In the genomic region with DNA sequence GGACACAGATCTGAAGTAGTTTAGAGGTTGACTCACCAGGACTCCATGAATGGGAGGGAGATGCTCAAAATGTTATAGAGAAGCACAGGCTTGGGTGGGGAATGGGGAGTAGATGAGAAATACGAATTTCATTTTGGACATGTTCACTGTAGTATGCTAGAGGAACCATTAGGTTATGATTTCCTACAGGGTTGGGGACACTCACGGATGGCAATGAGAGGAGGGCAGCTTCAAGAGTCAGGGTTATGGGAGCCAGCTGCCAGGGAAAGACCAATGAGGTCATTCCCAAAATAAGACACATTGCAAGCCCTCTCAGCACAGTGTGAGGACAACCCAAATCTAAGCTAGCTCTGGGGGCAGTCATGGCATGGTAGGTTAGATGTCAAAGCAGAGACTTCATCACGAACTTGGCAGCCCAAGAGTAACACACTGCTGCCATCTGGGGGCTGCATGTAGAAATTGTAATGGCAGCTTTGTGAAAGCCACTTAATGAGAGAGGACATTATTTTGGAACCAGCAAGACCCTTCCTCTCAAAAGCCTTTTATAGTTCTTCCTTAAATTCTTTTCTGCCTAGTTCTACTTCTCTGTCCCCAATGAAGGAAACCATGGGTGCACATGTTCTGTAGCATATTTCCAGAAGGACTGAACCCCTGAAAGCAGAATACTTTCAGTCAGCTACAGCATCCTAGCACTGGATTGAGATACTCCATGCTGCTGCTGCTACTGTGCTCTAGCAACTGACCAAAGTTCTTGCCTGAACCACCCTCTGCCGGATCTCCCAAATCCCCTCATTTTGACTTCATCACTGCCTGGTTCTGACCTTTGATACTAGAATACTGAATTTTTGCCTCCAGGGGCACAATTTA, we compare ENCODE assay signal across 9 cellular contexts. TPM values are rescaled to one million over a fixed set of nuclear protein-coding genes. Genes with fewer than 3 reads are reported as not detected.
DNase-seq lines count a peak whose midpoint lies in the region; ATAC-seq, FAIRE-seq and TF ChIP-seq lines count a peak whose summit lies in the region.
"Had no signal": no experiment of that assay in that cellular context is flagged by ENCODE, and none has a peak within 500 bp of the region (broad histone marks: within the 10 kb centered on the region; RNA-seq: fewer than 3 reads in every experiment).

No MANE protein-coding gene starts in this region.

- ATAC-seq in K562, result peak; percentile 81
- no peak for ATAC-seq in omental fat pad (ENCODE audit: low FRiP score)

- H3K9me1 ChIP-seq in K562 (ENCODE audit: control insufficient read depth, insufficient read depth, low read length), result no peaks in the 10 kb centered on the region

- CTCF ChIA-PET in K562 (lab: Yijun Ruan, JAX; ENCODE audit: low intra/inter-chr PET ratio), result interaction anchor here (0.7 to 2.0 kb wide), 5 partner anchors 164 to 259 kb away, joined by 3 to 18 read pairs (median 4); no protein-coding TSS in a partner anchor

- H3K4me1 ChIP-seq in Karpas-422 (ENCODE audit: low read length), result no peaks in the 10 kb centered on the region
- no peaks in the 10 kb centered on the region; a peak in 1 of 5 replicates for H3K4me1 ChIP-seq in K562 (replicated peaks in 1 of 2; ENCODE audit: control insufficient read depth in 2 of 2, insufficient read depth in 2 of 2, low read length in 2 of 2)
- H3K4me1 ChIP-seq: BLaER1 had no signal

- H3K4me3 ChIP-seq in Karpas-422 (ENCODE audit: low read length) (no peak overlapping the region), K562 (no peak overlapping the region)
- H3K4me3 ChIP-seq: BLaER1 had no signal

- in situ Hi-C loops in K562 (cut with MboI), result loop anchor here (10.0 kb wide), 1 partner anchor 343 kb away; no protein-coding TSS in a partner anchor

- no peak for TF ChIP-seq POLR2A in K562 (conservative IDR thresholded peaks at IDR 0.05)

- peak; percentile 72 to 82 (median 74) for TF ChIP-seq CTCF in K562 (IDR thresholded peaks at IDR 0.05 in 2 of 3, conservative IDR thresholded peaks at IDR 0.05 in 1 of 3; ENCODE audit: insufficient read depth in 2 of 3, low read depth in 1 of 3, low read length in 3 of 3)
- TF ChIP-seq CTCF in omental fat pad (IDR thresholded peaks at IDR 0.05), result no peak

- no peak overlapping the region for H3K4me2 ChIP-seq in Karpas-422 (ENCODE audit: low read depth, low read length, poor library complexity, severe bottlenecking)
- no peak overlapping the region for H3K4me2 ChIP-seq in K562 (ENCODE audit: insufficient read depth, low read length)
- H3K4me2 ChIP-seq: BLaER1 had no signal

- H3K79me2 ChIP-seq in Karpas-422 (ENCODE audit: low read length) (no peaks in the 10 kb centered on the region), K562 (ENCODE audit: control insufficient read depth, insufficient read depth, low read length) (no peaks in the 10 kb centered on the region)

- H3K36me3 ChIP-seq in Karpas-422 (ENCODE audit: insufficient read depth, low read length) (no peaks in the 10 kb centered on the region), K562 (ENCODE audit: control insufficient read depth, insufficient read depth, low read length) (no peaks in the 10 kb centered on the region)
- H3K36me3 ChIP-seq: BLaER1 had no signal

- DNase-seq in DMS153 (lab: John Stamatoyannopoulos, UW), result peak; percentile 3
- no peak for DNase-seq in DMS153 treated with DMSO at 0.1 percent for 48 hours (lab: John Stamatoyannopoulos, UW; ENCODE audit: unreplicated experiment)
- DNase-seq in Karpas-422, result peak; percentile 85
- DNase-seq in RKO (ENCODE audit: low spot score), result peak; percentile 71
- DNase-seq in K562 (ENCODE audit: extremely low read depth in 1 of 4, low spot score in 3 of 4), result peak; percentile 24 to 60 (median 34)
- DNase-seq in stimulated activated CD4-positive, alpha-beta T cell treated with anti-CD3 and anti-CD28 coated beads, TNF-alpha, amount 100 ng/mL, for 24 hours (ENCODE audit: low read depth in 3 of 3), result peak in 2 of 3 experiments; percentile 5 to 22
- DNase-seq in omental fat pad (ENCODE audit: low spot score), result no peak

- H3K9ac ChIP-seq in Karpas-422 (ENCODE audit: low read length) (no peak overlapping the region), K562 (ENCODE audit: insufficient read depth in 1 of 2, low read depth in 2 of 2, low read length in 2 of 2) (no peak overlapping the region)
- H3K9ac ChIP-seq: BLaER1 had no signal

- 5% methylated on average over 4 of the region's 4 CpGs for WGBS in K562 (ENCODE audit: insufficient coverage, low coverage, missing lambda C conversion rate)

- H2AFZ ChIP-seq in Karpas-422 (ENCODE audit: low read length) (no peak overlapping the region), K562 (ENCODE audit: low read depth, low read length) (no peak overlapping the region)

- H3K27me3 ChIP-seq in Karpas-422 (ENCODE audit: low read length) (no peaks in the 10 kb centered on the region), K562 (ENCODE audit: control insufficient read depth in 2 of 2, insufficient read depth in 2 of 2, low read length in 2 of 2) (no peaks in the 10 kb centered on the region)
- H3K27me3 ChIP-seq: BLaER1 had no signal

- no TSS peak for BruUV-seq in K562 (replicated peaks; lab: Mats Ljungman, UMichigan)

- no peaks in the 10 kb centered on the region for H4K20me1 ChIP-seq in Karpas-422 (ENCODE audit: insufficient read depth, low read depth, low read length)
- no peaks in the 10 kb centered on the region for H4K20me1 ChIP-seq in K562 (replicated peaks; ENCODE audit: control insufficient read depth, insufficient read depth, low read length)
- H4K20me1 ChIP-seq: BLaER1 had no signal

- FAIRE-seq in K562 (lab: Jason Lieb, UNC) (peak; percentile 72), islet of Langerhans (lab: Jason Lieb, UNC) (peak; percentile 89)

- H3K9me2 ChIP-seq in Karpas-422 (replicated peaks; ENCODE audit: insufficient read depth, low read length), result no peaks in the 10 kb centered on the region

- POLR2A ChIA-PET in K562 (lab: Yijun Ruan, JAX), result no interaction called here

- TF ChIP-seq RAD21 in K562 (CRISPR knock-in tag; conservative IDR thresholded peaks at IDR 0.05 in 1 of 2, IDR thresholded peaks at IDR 0.05 in 1 of 2), result peak; percentile 83 to 91

- no peaks in the 10 kb centered on the region for H3K9me3 ChIP-seq in Karpas-422 (ENCODE audit: low read length)
- H3K9me3 ChIP-seq in K562 (replicated peaks; ENCODE audit: control insufficient read depth, insufficient read depth, low read depth, low read length), result no peaks in the 10 kb centered on the region

- H3K27ac ChIP-seq in Karpas-422 (ENCODE audit: low read length) (no peak overlapping the region), K562 (ENCODE audit: extremely low read depth, low read depth, low read length) (no peak overlapping the region)
- H3K27ac ChIP-seq: BLaER1 had no signal

- intact Hi-C loops in K562 (cut with micrococcal nuclease), result loop anchor here (1.0 kb wide), 4 partner anchors 45 to 348 kb away; no protein-coding TSS in a partner anchor

- TF ChIP-seq EP300 in K562 (IDR thresholded peaks at IDR 0.05; ENCODE audit: low read length), result no peak

TF ChIP-seq in K562, 482 proteins besides CTCF, POLR2A, EP300 and RAD21:
- TF ChIP-seq ERF (CRISPR knock-in tag; IDR thresholded peaks at IDR 0.05) (no peak), ARID2 (IDR thresholded peaks at IDR 0.05) (0 out of 2 replicates have a peak, but pooled peaks have one; percentile 48), HNRNPK (IDR thresholded peaks at IDR 0.05; ENCODE audit: low read depth, low read length, poor library complexity, severe bottlenecking) (no peak), SMC3 (conservative IDR thresholded peaks at IDR 0.05; ENCODE audit: insufficient read depth, low read depth, low read length) (peak; percentile 81)
- TF ChIP-seq, protein P1, sequence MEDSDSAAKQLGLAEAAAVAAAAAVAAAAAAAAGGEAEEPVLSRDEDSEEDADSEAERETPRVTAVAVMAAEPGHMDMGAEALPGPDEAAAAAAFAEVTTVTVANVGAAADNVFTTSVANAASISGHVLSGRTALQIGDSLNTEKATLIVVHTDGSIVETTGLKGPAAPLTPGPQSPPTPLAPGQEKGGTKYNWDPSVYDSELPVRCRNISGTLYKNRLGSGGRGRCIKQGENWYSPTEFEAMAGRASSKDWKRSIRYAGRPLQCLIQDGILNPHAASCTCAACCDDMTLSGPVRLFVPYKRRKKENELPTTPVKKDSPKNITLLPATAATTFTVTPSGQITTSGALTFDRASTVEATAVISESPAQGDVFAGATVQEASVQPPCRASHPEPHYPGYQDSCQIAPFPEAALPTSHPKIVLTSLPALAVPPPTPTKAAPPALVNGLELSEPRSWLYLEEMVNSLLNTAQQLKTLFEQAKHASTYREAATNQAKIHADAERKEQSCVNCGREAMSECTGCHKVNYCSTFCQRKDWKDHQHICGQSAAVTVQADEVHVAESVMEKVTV (CRISPR knock-in tag; IDR thresholded peaks at IDR 0.05), result peak; percentile 60

RNA-seq across cellular contexts. Expression of a gene that starts 16.2 kb away (rescaled TPM):
- total RNA-seq in Karpas-422 (2014; rRNA removed; shearing (Covaris generic); ENCODE audit: low replicate concordance), result not detected in 2 replicates
- total RNA-seq in K562 (2011; cell fraction: chromatin; rRNA removed; ENCODE audit: low replicate concordance), result not detected in 2 replicates
- total RNA-seq in K562 (2011; cell fraction: nucleolus; rRNA removed), result not detected in 2 replicates
- not detected in 2 replicates for total RNA-seq in K562 (2011; cell fraction: nucleoplasm; rRNA removed)
- total RNA-seq in K562 (2014; rRNA removed) (not detected in 2 replicates), K562 (2014; rRNA removed; fragmentation: Illumina TruSeq; extraction: Trizol) (not detected in 2 replicates), K562 (2015; rRNA removed; fragmentation: Illumina TruSeq; extraction: Trizol) (0.07 TPM in 1 of 2 replicates, not detected in the other), K562 (2021) (not detected in 2 replicates), omental fat pad (under 1 TPM in 2 of 4 donors, not detected in 2; 0.37 to 0.72 TPM)
- polyA plus RNA-seq in K562 (2011; rRNA removed) (0.03 TPM in 1 of 2 replicates, not detected in the other), K562 (2014; fragmentation: Illumina TruSeq; extraction: Trizol) (not detected in 2 replicates), K562 (2014; fragmentation: Nextera tagmentation; extraction: Ambion mirVana) (not detected), K562 (2014; rRNA removed) (0.15 TPM in 1 of 2 replicates, not detected in the other)
- polyA plus RNA-seq in K562 (2011; cell fraction: cytosol; rRNA removed), result 0.04 TPM in 1 of 2 replicates, not detected in the other
- polyA plus RNA-seq in K562 (2011; cell fraction: nucleus; rRNA removed), result not detected in 2 replicates
- polyA plus RNA-seq in K562 (2012), result 0.03 TPM in 1 of 2 replicates, not detected in the other
- not detected in 2 replicates for polyA minus RNA-seq in K562 (2011; rRNA and poly(A)+ RNA removed)
- not detected in 2 replicates for polyA minus RNA-seq in K562 (2011; cell fraction: cytosol; rRNA and poly(A)+ RNA removed)
- not detected in 2 replicates for polyA minus RNA-seq in K562 (2011; cell fraction: nucleus; rRNA and poly(A)+ RNA removed)

Comparison
In these comparisons a context has a peak if more than half of its experiments do, and no peak if none do; other contexts are left out.
1. DNase-seq: peak in DMS153 (single experiment), Karpas-422 (single experiment), RKO (single experiment), K562 (4 of 4) and stimulated activated CD4-positive, alpha-beta T cell treated with anti-CD3 and anti-CD28 coated beads, TNF-alpha, amount 100 ng/mL, for 24 hours (2 of 3); none in DMS153 treated with DMSO at 0.1 percent for 48 hours (single experiment) and omental fat pad (single experiment).
2. CTCF ChIP-seq: peak in K562 (3 of 3); none in omental fat pad (0 of 3).